In the genomic region with DNA sequence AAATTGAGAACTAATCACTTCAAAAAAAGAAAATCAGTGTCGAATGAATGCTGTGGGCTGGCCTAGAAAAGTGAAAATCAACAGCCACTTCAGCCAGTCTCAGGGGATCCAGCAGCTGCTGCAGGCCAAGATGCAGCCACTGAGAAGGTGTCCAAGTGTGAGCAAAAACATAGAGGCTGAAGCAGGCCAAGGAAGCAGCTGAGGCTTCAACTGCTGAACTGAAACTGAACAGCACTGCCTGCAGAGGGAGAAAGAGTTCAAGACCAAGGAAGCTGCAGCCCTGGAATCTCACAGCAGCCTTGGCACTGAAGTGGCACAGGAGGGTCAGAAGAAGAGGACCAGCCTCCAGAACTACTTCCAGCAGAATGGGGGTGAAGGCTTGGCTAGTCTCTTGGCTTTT, we compare ENCODE assay signal across 9 cellular contexts. TPM values are rescaled to one million over a fixed set of nuclear protein-coding genes. Genes with fewer than 3 reads are reported as not detected.
A peak's percentile ranks its signal among the peaks of the same experiment; 100 is the strongest.
DNase-seq lines count a peak whose midpoint lies in the region; ATAC-seq and TF ChIP-seq lines count a peak whose summit lies in the region.
"Had no signal": no experiment of that assay in that cellular context is flagged by ENCODE, and none has a peak within 500 bp of the region (broad histone marks: within the 10 kb centered on the region; RNA-seq: fewer than 3 reads in every experiment).

No MANE protein-coding gene starts in this region.

- ATAC-seq in activated CD8-positive, alpha-beta memory T cell treated with anti-CD3 and anti-CD28 coated beads, Interleukin-2, amount 10 ng/mL, durations not matched to agents 7 days and 5 days, result peak; percentile 23
- ATAC-seq in HG02623 (IDR thresholded peaks at IDR 0.05; ENCODE audit: unreplicated experiment) (peak; percentile 72), foreskin keratinocyte (peak; percentile 32)

- CTCF ChIA-PET in activated CD8-positive, alpha-beta memory T cell treated with anti-CD3 and anti-CD28 coated beads, Interleukin-2, amount 10 ng/mL, durations not matched to agents 7 days and 5 days (lab: Charles Lee), result no interaction called here

- no peaks in the 10 kb centered on the region for H3K4me1 ChIP-seq in foreskin keratinocyte

- DNase-seq in activated CD8-positive, alpha-beta memory T cell treated with anti-CD3 and anti-CD28 coated beads, Interleukin-2, amount 10 ng/mL, durations not matched to agents 7 days and 5 days, result no peak
- DNase-seq in activated CD8-positive, alpha-beta memory T cell treated with anti-CD3 and anti-CD28 coated beads for 24 hours, result no peak
- DNase-seq in NCI-H69 (lab: John Stamatoyannopoulos, UW) (peak; percentile 4), foreskin keratinocyte (peak in 1 of 2 donors; percentile 21), superior temporal gyrus (ENCODE audit: extremely low spot score) (peak; percentile 18)
- no peak for DNase-seq in NK-92 treated with Interleukin-12 subunit alpha and Interleukin-12 subunit beta, amount 100 ng/mL, for 24 hours (lab: John Stamatoyannopoulos, UW)
- no peak for DNase-seq in central memory CD4-positive, alpha-beta T cell

- peaks cover 2% of the 10 kb centered on the region for H3K27me3 ChIP-seq in foreskin keratinocyte

- no peaks in the 10 kb centered on the region for H3K9me3 Mint-ChIP-seq in activated CD8-positive, alpha-beta memory T cell treated with anti-CD3 and anti-CD28 coated beads, Interleukin-2, amount 10 ng/mL, durations not matched to agents 7 days and 5 days (ENCODE audit: low read depth)

- no peak overlapping the region for H3K27ac Mint-ChIP-seq in activated CD8-positive, alpha-beta memory T cell treated with anti-CD3 and anti-CD28 coated beads, Interleukin-2, amount 10 ng/mL, durations not matched to agents 7 days and 5 days

- peak; percentile 43 for TF ChIP-seq CTCF in foreskin keratinocyte (conservative IDR thresholded peaks at IDR 0.05)

- no peaks in the 10 kb centered on the region for H3K4me1 Mint-ChIP-seq in activated CD8-positive, alpha-beta memory T cell treated with anti-CD3 and anti-CD28 coated beads, Interleukin-2, amount 10 ng/mL, durations not matched to agents 7 days and 5 days

- H3K27me3 Mint-ChIP-seq in activated CD8-positive, alpha-beta memory T cell treated with anti-CD3 and anti-CD28 coated beads, Interleukin-2, amount 10 ng/mL, durations not matched to agents 7 days and 5 days, result peaks cover 13% of the 10 kb centered on the region

- no peak overlapping the region for H3K4me3 Mint-ChIP-seq in activated CD8-positive, alpha-beta memory T cell treated with anti-CD3 and anti-CD28 coated beads, Interleukin-2, amount 10 ng/mL, durations not matched to agents 7 days and 5 days

- no peak overlapping the region for H3K27ac ChIP-seq in foreskin keratinocyte
- H3K27ac ChIP-seq: psoas muscle had no signal

- no peaks in the 10 kb centered on the region for H3K36me3 Mint-ChIP-seq in activated CD8-positive, alpha-beta memory T cell treated with anti-CD3 and anti-CD28 coated beads, Interleukin-2, amount 10 ng/mL, durations not matched to agents 7 days and 5 days

RNA-seq across cellular contexts. Expression of gene SLC36A3, which starts 15.8 kb away (rescaled TPM):
- total RNA-seq in activated CD8-positive, alpha-beta memory T cell treated with anti-CD3 and anti-CD28 coated beads, Interleukin-2, amount 10 ng/mL, durations not matched to agents 7 days and 5 days, result not detected
- not detected in 2 replicates for total RNA-seq in foreskin keratinocyte
- polyA plus RNA-seq in foreskin keratinocyte, result not detected in 2 replicates
- total RNA-seq: psoas muscle had no signal
- polyA plus RNA-seq: psoas muscle had no signal

RNA-seq across cellular contexts. Expression of gene SLC36A2, which starts 28.0 kb away (rescaled TPM):
- total RNA-seq in activated CD8-positive, alpha-beta memory T cell treated with anti-CD3 and anti-CD28 coated beads, Interleukin-2, amount 10 ng/mL, durations not matched to agents 7 days and 5 days, result not detected
- total RNA-seq in foreskin keratinocyte, result not detected in 2 replicates
- polyA plus RNA-seq in foreskin keratinocyte, result not detected in 2 replicates

Comparison
In these comparisons a context has a peak if more than half of its experiments do, and no peak if none do; other contexts are left out.
1. DNase-seq: peak in NCI-H69 (single experiment) and superior temporal gyrus (single experiment); none in activated CD8-positive, alpha-beta memory T cell treated with anti-CD3 and anti-CD28 coated beads, Interleukin-2, amount 10 ng/mL, durations not matched to agents 7 days and 5 days (single experiment), activated CD8-positive, alpha-beta memory T cell treated with anti-CD3 and anti-CD28 coated beads for 24 hours (single experiment), NK-92 treated with Interleukin-12 subunit alpha and Interleukin-12 subunit beta, amount 100 ng/mL, for 24 hours (single experiment) and central memory CD4-positive, alpha-beta T cell (single experiment).
2. Peak in every context shown above with its lines, with median percentiles within 50 percentile points of each other: ATAC-seq.